ENCODE assay signal across 28 cellular contexts in the genomic region with DNA sequence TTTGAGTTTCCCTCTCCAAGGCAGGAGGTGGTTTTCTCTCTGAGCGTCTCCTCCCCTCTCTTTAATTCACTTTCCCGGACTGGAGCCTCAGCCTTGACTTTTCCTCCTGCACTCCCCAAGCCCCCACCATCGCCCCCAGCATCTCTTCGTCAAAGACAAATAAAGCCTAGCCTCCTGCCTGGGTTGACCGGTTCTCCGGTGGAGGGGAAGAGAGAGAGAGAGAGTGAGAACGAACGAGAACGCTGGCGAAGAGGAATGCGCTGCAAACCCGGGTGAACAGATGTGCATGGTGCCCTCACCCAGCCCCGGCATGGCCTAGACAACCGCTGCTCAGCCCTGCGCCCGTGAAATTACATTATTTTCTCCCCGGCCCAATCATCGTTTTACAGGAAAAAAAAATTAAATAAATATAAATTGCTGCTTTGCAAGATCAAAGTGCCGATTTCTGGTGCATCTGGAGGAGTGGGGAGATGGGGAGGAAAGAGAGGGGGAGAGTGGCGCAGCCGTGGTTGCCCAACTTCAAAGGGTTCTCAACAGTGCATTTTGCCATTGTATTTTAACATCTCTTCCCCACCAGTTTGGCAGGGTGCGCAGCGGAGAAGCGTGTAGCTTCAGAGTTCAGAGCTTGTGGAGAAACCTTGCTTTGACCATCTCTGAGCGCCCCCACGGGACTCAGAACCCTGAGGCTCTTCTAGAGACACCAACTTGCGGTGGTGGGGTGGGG. TPM values are rescaled to one million over a fixed set of nuclear protein-coding genes. Genes with fewer than 3 reads are reported as not detected.
DNase-seq lines count a peak whose midpoint lies in the region; ATAC-seq and TF ChIP-seq lines count a peak whose summit lies in the region.
"Had no signal": no experiment of that assay in that cellular context is flagged by ENCODE, and none has a peak within 500 bp of the region (broad histone marks: within the 10 kb centered on the region; RNA-seq: fewer than 3 reads in every experiment).

No MANE protein-coding gene starts in this region.

- no peak overlapping the region for H3K9ac ChIP-seq in HUES6 (ENCODE audit: low read length)
- no peak overlapping the region for H3K9ac ChIP-seq in endodermal cell (ENCODE audit: extremely low read depth, low read length, poor library complexity, severe bottlenecking)

- H3K27ac Mint-ChIP-seq in endodermal cell (no peak overlapping the region), MCF 10A (ENCODE audit: low read depth, unreplicated experiment) (no peak overlapping the region)
- H3K27ac Mint-ChIP-seq: activated CD4-positive, alpha-beta T cell treated with anti-CD3 and anti-CD28 coated beads, Interleukin-2, amount 10 ng/mL, durations not matched to agents 24 days and 14 days had no signal

- H3K4me1 ChIP-seq in HUES6 (ENCODE audit: control insufficient read depth, insufficient read depth, low read length) (peaks cover 20% of the 10 kb centered on the region), endodermal cell (ENCODE audit: control insufficient read depth, insufficient read depth, low read length) (no peaks in the 10 kb centered on the region), spleen (peaks cover 5 to 24% (median 14%) of the 10 kb centered on the region in 6 donors), heart right ventricle (peaks cover 0 to 24% (median 15%) of the 10 kb centered on the region in 9 donors)
- H3K4me1 ChIP-seq: BE2C had no signal

- no peak for ATAC-seq in heart right ventricle
- ATAC-seq: left lobe of liver had no signal

- WGBS in endodermal cell (ENCODE audit: insufficient coverage in 1 of 2, insufficient read length in 1 of 2), 2 experiments: 54 to 63% methylated on average over 4 to 25 of the region's 27 CpGs
- 6 to 9% (median 8%) methylated on average over 24 to 27 of the region's 27 CpGs for WGBS in spleen, 5 donors
- 13 to 14% methylated on average over 27 of the region's 27 CpGs for WGBS in heart right ventricle, 2 donors

- DNase-seq in endodermal cell (peak; percentile 44), left kidney (ENCODE audit: low read depth, low spot score) (peak; percentile 60), spleen (peak; percentile 53), HCEC 1CT (no peak), heart right ventricle (no peak), MCF 10A (ENCODE audit: unreplicated experiment) (no peak)
- no peak for DNase-seq in activated CD4-positive, CD25-positive, alpha-beta regulatory T cell treated with anti-CD3 and anti-CD28 coated beads, Interleukin-2, amount 50 U/mL, for 72 hours
- DNase-seq: activated CD4-positive, alpha-beta T cell treated with anti-CD3 and anti-CD28 coated beads, Interleukin-2, amount 10 ng/mL, durations not matched to agents 24 days and 14 days; activated gamma-delta T cell; activated T-cell treated with anti-CD3 and anti-CD28 coated beads, Interleukin-2, amount 50 U/mL, for 1 hour; BE2C; esophagus squamous epithelium; foreskin melanocyte; NCI-H1092; NCI-H1694; SIG-M5; stimulated activated CD4-positive, alpha-beta T cell treated with anti-CD3 and anti-CD28 coated beads, Interleukin-4, amount 100 ng/mL, for 1 hour; SW 1271; transverse colon had no signal

- peaks cover 16% of the 10 kb centered on the region for H3K4me1 Mint-ChIP-seq in endodermal cell
- peaks cover 9% of the 10 kb centered on the region for H3K4me1 Mint-ChIP-seq in MCF 10A (ENCODE audit: insufficient read depth, unreplicated experiment)

- H3K9me3 ChIP-seq in HUES6 (ENCODE audit: control insufficient read depth, insufficient read depth, low read depth, low read length) (no peaks in the 10 kb centered on the region), endodermal cell (ENCODE audit: control insufficient read depth, low read length) (no peaks in the 10 kb centered on the region), spleen (no peaks in the 10 kb centered on the region), heart right ventricle (no peaks in the 10 kb centered on the region)
- H3K9me3 ChIP-seq: ascending aorta, BE2C, esophagus squamous epithelium, heart left ventricle, transverse colon had no signal

- no peaks in the 10 kb centered on the region for H3K36me3 ChIP-seq in HUES6 (ENCODE audit: control insufficient read depth, insufficient read depth, low read length)
- H3K36me3 ChIP-seq in endodermal cell (ENCODE audit: control insufficient read depth, insufficient read depth, low read length): no peaks in the 10 kb centered on the region
- no peaks in the 10 kb centered on the region for H3K36me3 ChIP-seq in spleen
- H3K36me3 ChIP-seq in heart right ventricle: no peaks in the 10 kb centered on the region
- H3K36me3 ChIP-seq: ascending aorta, BE2C, cardiac muscle cell, esophagus squamous epithelium, heart left ventricle, transverse colon had no signal

- intact Hi-C loops in spleen (cut with DNase I; ENCODE audit: low total_unique reads): no loop called here
- intact Hi-C loops in heart right ventricle (cut with DNase I): loop anchor here in 1 of 10 donors (10.0 kb wide), 1 partner anchor 845 kb away; no protein-coding TSS in a partner anchor
- intact Hi-C loops in MCF 10A (cut with micrococcal nuclease): loop anchor here (5.0 kb wide), 1 partner anchor 37 kb away; no protein-coding TSS in a partner anchor

- POLR2A ChIA-PET in MCF 10A (lab: Yijun Ruan, JAX): no interaction called here

- no peak for TF ChIP-seq CTCF in endodermal cell (conservative IDR thresholded peaks at IDR 0.05)
- TF ChIP-seq CTCF in spleen (IDR thresholded peaks at IDR 0.05 in 8 of 11, conservative IDR thresholded peaks at IDR 0.05 in 3 of 11): no peak
- TF ChIP-seq CTCF in heart right ventricle (IDR thresholded peaks at IDR 0.05): no peak
- no peak for TF ChIP-seq CTCF in MCF 10A (IDR thresholded peaks at IDR 0.05; ENCODE audit: unreplicated experiment)

- peak overlapping the region; percentile 46; the same call in 1 of the 2 replicates for H3K4me3 ChIP-seq in HUES6 (ENCODE audit: low read depth, low read length)
- no peak overlapping the region for H3K4me3 ChIP-seq in endodermal cell (ENCODE audit: low read length)
- no peak overlapping the region for H3K4me3 ChIP-seq in spleen
- H3K4me3 ChIP-seq in heart right ventricle: no peak overlapping the region

- BruUV-seq in MCF 10A (replicated peaks; lab: Mats Ljungman, UMichigan): no TSS peak

- CTCF ChIA-PET in MCF 10A (lab: Yijun Ruan, JAX): no interaction called here

- no peak for TF ChIP-seq POLR2A in spleen (IDR thresholded peaks at IDR 0.05)

- H3K4me3 Mint-ChIP-seq in endodermal cell: peak overlapping the region; percentile 50
- no peak overlapping the region for H3K4me3 Mint-ChIP-seq in MCF 10A (ENCODE audit: unreplicated experiment)
- H3K4me3 Mint-ChIP-seq: activated CD4-positive, alpha-beta T cell treated with anti-CD3 and anti-CD28 coated beads, Interleukin-2, amount 10 ng/mL, durations not matched to agents 24 days and 14 days had no signal

- H3K9me3 Mint-ChIP-seq in endodermal cell (no peaks in the 10 kb centered on the region), MCF 10A (ENCODE audit: unreplicated experiment) (no peaks in the 10 kb centered on the region)
- H3K9me3 Mint-ChIP-seq: IgD-negative memory B cell had no signal

- H3K27me3 Mint-ChIP-seq in endodermal cell (ENCODE audit: insufficient read depth) (peaks cover 100% of the 10 kb centered on the region), MCF 10A (ENCODE audit: insufficient read depth, unreplicated experiment) (no peaks in the 10 kb centered on the region)

- no peaks in the 10 kb centered on the region for H3K36me3 Mint-ChIP-seq in endodermal cell (ENCODE audit: low read depth)
- no peaks in the 10 kb centered on the region for H3K36me3 Mint-ChIP-seq in MCF 10A (ENCODE audit: insufficient read depth, unreplicated experiment)
- H3K36me3 Mint-ChIP-seq: IgD-negative memory B cell had no signal

- H3K27ac ChIP-seq in HUES6 (ENCODE audit: low read depth, low read length) (no peak overlapping the region), endodermal cell (ENCODE audit: low read depth, low read length) (no peak overlapping the region), spleen (no peak overlapping the region), heart right ventricle (no peak overlapping the region)
- H3K27ac ChIP-seq: ascending aorta, cardiac muscle cell, esophagus squamous epithelium, heart left ventricle, transverse colon had no signal

- peaks cover 100% of the 10 kb centered on the region for H3K27me3 ChIP-seq in HUES6 (ENCODE audit: control insufficient read depth, insufficient read depth, low read length)
- H3K27me3 ChIP-seq in endodermal cell (ENCODE audit: control insufficient read depth, insufficient read depth, low read length, poor library complexity, severe bottlenecking): peaks cover 97% of the 10 kb centered on the region
- peaks cover 7 to 100% (median 98%) of the 10 kb centered on the region in 7 donors for H3K27me3 ChIP-seq in spleen (replicated peaks in 1 of 7)
- peaks cover 8 to 99% (median 98%) of the 10 kb centered on the region in 7 donors for H3K27me3 ChIP-seq in heart right ventricle

RNA-seq across cellular contexts. Expression of a gene that starts 11.4 kb away (rescaled TPM):
- total RNA-seq in endodermal cell: under 1 TPM in 1 of 2 donors, not detected in 1; 0.09 TPM
- 3.6 TPM for polyA plus RNA-seq in endodermal cell (2013, experiment 1 of 2)
- 2.9 TPM for polyA plus RNA-seq in endodermal cell (2013, experiment 2 of 2)
- total RNA-seq in spleen: under 1 TPM in 4 of 7 donors, not detected in 3; 0.10 to 0.32 (median 0.15) TPM
- polyA plus RNA-seq in spleen: under 1 TPM in 2 of 3 donors, not detected in 1; 0.06 TPM
- total RNA-seq in heart right ventricle: 1 to 10 TPM in 2 of 10 donors, under 1 TPM in 8; 0.18 to 1.1 (median 0.50) TPM
- polyA plus RNA-seq in heart right ventricle: under 1 TPM; 0.44 to 0.45 TPM
- total RNA-seq in MCF 10A (2022): 0.09 and 0.15 TPM in 2 replicates
- total RNA-seq: activated CD4-positive, alpha-beta T cell treated with anti-CD3 and anti-CD28 coated beads, Interleukin-2, amount 10 ng/mL, durations not matched to agents 24 days and 14 days; activated CD8-positive, alpha-beta memory T cell treated with anti-CD3 and anti-CD28 coated beads for 36 hours; cardiac muscle cell; NCI-H460; progenitor cell of endocrine pancreas had no signal
- polyA plus RNA-seq: cardiac muscle cell, IgD-negative memory B cell had no signal

Comparison
In these comparisons a context has a peak if more than half of its experiments do, and no peak if none do; other contexts are left out.
1. DNase-seq: peak in endodermal cell (single experiment), left kidney (single experiment) and spleen (single experiment); none in HCEC 1CT (single experiment), activated CD4-positive, CD25-positive, alpha-beta regulatory T cell treated with anti-CD3 and anti-CD28 coated beads, Interleukin-2, amount 50 U/mL, for 72 hours (single experiment), heart right ventricle (0 of 2) and MCF 10A (single experiment).